2 cellular contexts compared by ENCODE assay signal in genomic region chrX:3648084-3648483, GRCh38.
TF ChIP-seq lines count a peak whose summit lies in the region.

No MANE protein-coding gene starts in this region.

TF ChIP-seq in GM12878, 131 proteins besides CTCF, POLR2A, EP300 and RAD21:
- TF ChIP-seq BACH1 (IDR thresholded peaks at IDR 0.05; ENCODE audit: borderline replicate concordance) = no peak
- TF ChIP-seq ZBTB40 (IDR thresholded peaks at IDR 0.05; ENCODE audit: borderline replicate concordance) = peak; percentile 62

TF ChIP-seq in K562, 482 proteins besides CTCF, POLR2A, EP300 and RAD21:
- TF ChIP-seq HMG20B (CRISPR knock-in tag; IDR thresholded peaks at IDR 0.05) (no peak), CBX2 (IDR thresholded peaks at IDR 0.05; ENCODE audit: insufficient read depth, low read length, poor library complexity, severe bottlenecking) (no peak), HOMEZ (CRISPR knock-in tag; IDR thresholded peaks at IDR 0.05) (no peak), MLLT1 (IDR thresholded peaks at IDR 0.05) (no peak), ZNF143 (CRISPR knock-in tag; IDR thresholded peaks at IDR 0.05) (no peak), CAMTA2 (CRISPR knock-in tag; conservative IDR thresholded peaks at IDR 0.05) (no peak), ZBTB40 (IDR thresholded peaks at IDR 0.05) (peak; percentile 75), ZBTB40 (CRISPR knock-in tag; IDR thresholded peaks at IDR 0.05) (no peak)
